8 cellular contexts compared by ENCODE assay signal in the genomic region with DNA sequence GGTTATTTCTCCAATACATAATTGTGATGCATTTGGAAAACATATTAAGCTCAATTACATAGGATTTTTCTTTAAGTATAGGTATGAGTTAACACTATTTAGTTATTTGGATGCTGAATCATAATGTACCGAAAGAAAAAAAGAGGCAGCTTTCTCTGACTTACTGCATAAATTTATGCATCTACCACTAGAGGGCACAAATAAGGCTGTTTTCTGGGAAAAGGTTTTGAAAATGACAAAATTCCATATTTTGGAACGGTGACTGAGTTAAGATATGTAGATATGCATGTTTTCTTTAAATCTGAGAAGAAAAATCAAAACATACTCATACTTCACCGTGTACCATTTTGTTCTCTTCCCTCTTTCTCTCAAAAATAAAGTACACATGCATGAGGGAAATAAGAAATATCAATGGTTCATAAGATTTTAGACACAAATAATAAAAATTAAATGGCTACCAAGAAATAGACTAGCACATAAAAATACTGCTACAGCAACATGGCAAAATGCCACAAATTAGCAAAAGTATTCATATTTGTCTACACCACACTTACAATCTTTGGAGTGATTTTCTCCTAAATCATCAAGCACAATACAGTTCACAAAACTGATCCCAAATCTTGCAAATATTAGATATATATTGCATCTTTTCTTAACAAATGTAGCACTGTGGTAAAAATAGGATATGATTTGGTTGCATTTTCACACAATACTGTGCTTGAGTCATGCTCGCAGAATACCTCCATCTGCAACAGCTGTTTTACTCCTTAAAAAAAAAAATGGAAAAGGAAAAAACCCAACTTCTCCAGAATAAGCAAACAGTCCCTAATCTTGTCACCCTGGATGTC.
DNase-seq lines count a peak whose midpoint lies in the region; ATAC-seq, FAIRE-seq and TF ChIP-seq lines count a peak whose summit lies in the region.

No MANE protein-coding gene starts in this region.

- no peak for ATAC-seq in natural killer cell
- no peak for ATAC-seq in natural killer cell treated with Interleukin-12 subunit alpha and Interleukin-12 subunit beta and Interleukin-15 and Interleukin-18, amount 100 ng/mL, for 72 hours
- ATAC-seq in activated CD8-positive, alpha-beta memory T cell treated with anti-CD3 and anti-CD28 coated beads, Interleukin-2, amount 10 ng/mL, durations not matched to agents 7 days and 5 days, result no peak

- H3K36me3 Mint-ChIP-seq in natural killer cell, result no peaks in the 10 kb centered on the region
- H3K36me3 Mint-ChIP-seq in natural killer cell treated with Interleukin-12 subunit alpha and Interleukin-12 subunit beta and Interleukin-15 and Interleukin-18, amount 100 ng/mL, for 72 hours, result no peaks in the 10 kb centered on the region
- H3K36me3 Mint-ChIP-seq in activated CD8-positive, alpha-beta memory T cell treated with anti-CD3 and anti-CD28 coated beads, Interleukin-2, amount 10 ng/mL, durations not matched to agents 7 days and 5 days, result no peaks in the 10 kb centered on the region

- peak; percentile 45 for FAIRE-seq in endometrium (lab: Jason Lieb, UNC)

- no peak for DNase-seq in natural killer cell
- no peak for DNase-seq in natural killer cell treated with Interleukin-12 subunit alpha and Interleukin-12 subunit beta and Interleukin-15 and Interleukin-18, amount 100 ng/mL, for 72 hours (ENCODE audit: low spot score)
- peak; percentile 21 for DNase-seq in NCI-H2227 (lab: John Stamatoyannopoulos, UW; ENCODE audit: unreplicated experiment)
- peak; percentile 27 for DNase-seq in renal cortical epithelial cell (ENCODE audit: low read depth)
- no peak for DNase-seq in T-helper 2 cell
- no peak for DNase-seq in activated CD8-positive, alpha-beta memory T cell treated with anti-CD3 and anti-CD28 coated beads, Interleukin-2, amount 10 ng/mL, durations not matched to agents 7 days and 5 days
- DNase-seq in stimulated activated CD4-positive, alpha-beta T cell treated with anti-CD3 and anti-CD28 coated beads, Interleukin-4, amount 100 ng/mL, for 4 hours, result no peak

- H3K4me3 Mint-ChIP-seq in natural killer cell, result no peak overlapping the region
- no peak overlapping the region for H3K4me3 Mint-ChIP-seq in natural killer cell treated with Interleukin-12 subunit alpha and Interleukin-12 subunit beta and Interleukin-15 and Interleukin-18, amount 100 ng/mL, for 72 hours
- H3K4me3 Mint-ChIP-seq in activated CD8-positive, alpha-beta memory T cell treated with anti-CD3 and anti-CD28 coated beads, Interleukin-2, amount 10 ng/mL, durations not matched to agents 7 days and 5 days, result no peak overlapping the region

- peak; percentile 29 for TF ChIP-seq CTCF in natural killer cell (IDR thresholded peaks at IDR 0.05)

- H3K4me1 Mint-ChIP-seq in natural killer cell, result no peaks in the 10 kb centered on the region
- H3K4me1 Mint-ChIP-seq in natural killer cell treated with Interleukin-12 subunit alpha and Interleukin-12 subunit beta and Interleukin-15 and Interleukin-18, amount 100 ng/mL, for 72 hours (ENCODE audit: low read depth in 2 of 2), result no peaks in the 10 kb centered on the region
- no peaks in the 10 kb centered on the region for H3K4me1 Mint-ChIP-seq in activated CD8-positive, alpha-beta memory T cell treated with anti-CD3 and anti-CD28 coated beads, Interleukin-2, amount 10 ng/mL, durations not matched to agents 7 days and 5 days

- H3K27ac Mint-ChIP-seq in natural killer cell, result no peak overlapping the region
- no peak overlapping the region for H3K27ac Mint-ChIP-seq in natural killer cell treated with Interleukin-12 subunit alpha and Interleukin-12 subunit beta and Interleukin-15 and Interleukin-18, amount 100 ng/mL, for 72 hours
- H3K27ac Mint-ChIP-seq in activated CD8-positive, alpha-beta memory T cell treated with anti-CD3 and anti-CD28 coated beads, Interleukin-2, amount 10 ng/mL, durations not matched to agents 7 days and 5 days, result no peak overlapping the region

- H3K9me3 Mint-ChIP-seq in natural killer cell, result no peaks in the 10 kb centered on the region
- no peaks in the 10 kb centered on the region for H3K9me3 Mint-ChIP-seq in natural killer cell treated with Interleukin-12 subunit alpha and Interleukin-12 subunit beta and Interleukin-15 and Interleukin-18, amount 100 ng/mL, for 72 hours
- no peaks in the 10 kb centered on the region for H3K9me3 Mint-ChIP-seq in activated CD8-positive, alpha-beta memory T cell treated with anti-CD3 and anti-CD28 coated beads, Interleukin-2, amount 10 ng/mL, durations not matched to agents 7 days and 5 days (ENCODE audit: low read depth)

- CTCF ChIA-PET in activated CD8-positive, alpha-beta memory T cell treated with anti-CD3 and anti-CD28 coated beads, Interleukin-2, amount 10 ng/mL, durations not matched to agents 7 days and 5 days (lab: Charles Lee), result interaction anchor here (0.8 to 1.4 kb wide), 3 partner anchors 315 to 430 kb away, joined by 3 to 7 read pairs (median 6); no protein-coding TSS in a partner anchor

- H3K27me3 Mint-ChIP-seq in natural killer cell (ENCODE audit: low read depth in 2 of 2), result no peaks in the 10 kb centered on the region
- H3K27me3 Mint-ChIP-seq in natural killer cell treated with Interleukin-12 subunit alpha and Interleukin-12 subunit beta and Interleukin-15 and Interleukin-18, amount 100 ng/mL, for 72 hours, result no peaks in the 10 kb centered on the region
- H3K27me3 Mint-ChIP-seq in activated CD8-positive, alpha-beta memory T cell treated with anti-CD3 and anti-CD28 coated beads, Interleukin-2, amount 10 ng/mL, durations not matched to agents 7 days and 5 days, result no peaks in the 10 kb centered on the region

- intact Hi-C loops in natural killer cell (cut with micrococcal nuclease), result no loop called here

Comparison
In these comparisons a context has a peak if more than half of its experiments do, and no peak if none do; other contexts are left out.
1. DNase-seq: peak in NCI-H2227 (single experiment) and renal cortical epithelial cell (single experiment); none in natural killer cell (single experiment), natural killer cell treated with Interleukin-12 subunit alpha and Interleukin-12 subunit beta and Interleukin-15 and Interleukin-18, amount 100 ng/mL, for 72 hours (single experiment), T-helper 2 cell (0 of 5), activated CD8-positive, alpha-beta memory T cell treated with anti-CD3 and anti-CD28 coated beads, Interleukin-2, amount 10 ng/mL, durations not matched to agents 7 days and 5 days (single experiment) and stimulated activated CD4-positive, alpha-beta T cell treated with anti-CD3 and anti-CD28 coated beads, Interleukin-4, amount 100 ng/mL, for 4 hours (0 of 2).